In the genomic region with DNA sequence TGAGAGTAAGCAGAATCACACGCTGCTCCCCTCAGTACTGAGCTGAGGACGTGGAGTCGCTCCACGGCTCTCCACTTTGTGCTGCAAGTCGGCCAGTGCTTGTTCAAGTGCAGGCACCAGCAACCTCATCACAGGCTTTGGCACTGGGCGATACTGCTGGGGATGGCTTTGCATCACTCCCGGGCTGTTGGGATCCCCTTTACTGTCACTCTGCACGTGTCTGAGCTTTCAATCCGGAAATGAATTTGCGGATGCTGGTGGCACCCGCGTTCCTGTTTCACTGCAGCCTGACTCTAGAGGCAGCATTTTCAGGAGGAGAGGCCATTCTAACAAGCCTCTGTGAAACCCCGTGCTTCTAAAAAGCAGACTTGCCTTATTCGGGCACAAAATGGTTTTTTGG, we compare ENCODE assay signal across 9 cellular contexts. TPM values are rescaled to one million over a fixed set of nuclear protein-coding genes. Genes with fewer than 3 reads are reported as not detected.
DNase-seq lines count a peak whose midpoint lies in the region; ATAC-seq, FAIRE-seq and TF ChIP-seq lines count a peak whose summit lies in the region.
"Had no signal": no experiment of that assay in that cellular context is flagged by ENCODE, and none has a peak within 500 bp of the region (broad histone marks: within the 10 kb centered on the region; RNA-seq: fewer than 3 reads in every experiment).

No MANE protein-coding gene starts in this region.

- H3K27me3 Mint-ChIP-seq in H9 (ENCODE audit: low read depth), result no peaks in the 10 kb centered on the region
- no peaks in the 10 kb centered on the region for H3K27me3 Mint-ChIP-seq in MCF 10A (ENCODE audit: insufficient read depth, unreplicated experiment)

- peaks cover 42% of the 10 kb centered on the region; the same call in 1 of the 2 replicates for H3K79me2 ChIP-seq in H9 (ENCODE audit: insufficient read depth, low read length)

- H4K20me1 ChIP-seq in H9 (ENCODE audit: control insufficient read depth, insufficient read depth, insufficient read length), result peaks cover 5% of the 10 kb centered on the region

- no peak overlapping the region for H3T11ph ChIP-seq in H9 (ENCODE audit: low read length)

- H3K9me3 Mint-ChIP-seq in H9, result no peaks in the 10 kb centered on the region
- no peaks in the 10 kb centered on the region for H3K9me3 Mint-ChIP-seq in MCF 10A (ENCODE audit: unreplicated experiment)

- TF ChIP-seq CTCF in H9 (conservative IDR thresholded peaks at IDR 0.05) (no peak), MCF 10A (IDR thresholded peaks at IDR 0.05; ENCODE audit: unreplicated experiment) (no peak), lower lobe of right lung (IDR thresholded peaks at IDR 0.05) (no peak)

- H3K4me1 Mint-ChIP-seq in H9, result peaks cover 14 to 25% of the 10 kb centered on the region in 2 experiments
- H3K4me1 Mint-ChIP-seq in MCF 10A (ENCODE audit: insufficient read depth, unreplicated experiment), result peaks cover 10% of the 10 kb centered on the region

- POLR2A ChIA-PET in MCF 10A (lab: Yijun Ruan, JAX), result no interaction called here

- no peak overlapping the region for H3K4ac ChIP-seq in H9 (ENCODE audit: low read depth, low read length)

- intact Hi-C loops in head of caudate nucleus (cut with DNase I) (no loop called here), MCF 10A (cut with micrococcal nuclease) (no loop called here), lower lobe of right lung (cut with DNase I) (no loop called here)

- H3K18ac ChIP-seq in H9 (ENCODE audit: insufficient read length, low read depth, low read length), result no peak overlapping the region

- no peak overlapping the region for H3K4me2 ChIP-seq in H9 (ENCODE audit: insufficient read depth, insufficient read length, low read length)

- no peak overlapping the region for H3K9ac ChIP-seq in H9 (ENCODE audit: extremely low read depth, insufficient read length, low read length)

- H3K9me3 ChIP-seq in H9 (ENCODE audit: control insufficient read depth, low read depth, low read length), result no peaks in the 10 kb centered on the region
- H3K9me3 ChIP-seq in lower lobe of right lung, result no peaks in the 10 kb centered on the region

- H3K56ac ChIP-seq in H9 (ENCODE audit: insufficient read length, low read depth, low read length), result no peak overlapping the region

- no CpG with 5 or more reads among the region's 14 CpGs for WGBS in H9 (ENCODE audit: extremely low coverage, insufficient read length, low lambda C conversion rate)

- H3K36me3 Mint-ChIP-seq in H9 (ENCODE audit: insufficient read depth in 1 of 3, low read depth in 3 of 3) (peaks cover 13 to 29% (median 14%) of the 10 kb centered on the region in 3 experiments), MCF 10A (ENCODE audit: insufficient read depth, unreplicated experiment) (peaks cover 23% of the 10 kb centered on the region)

- H4K5ac ChIP-seq in H9 (ENCODE audit: insufficient read length, low read depth, low read length), result no peak overlapping the region

- no peak overlapping the region for H2BK120ac ChIP-seq in H9 (ENCODE audit: low read depth, low read length, poor library complexity, severe bottlenecking)

- peaks cover 5% of the 10 kb centered on the region for H3K79me1 ChIP-seq in H9 (ENCODE audit: insufficient read depth, low read depth, low read length, poor library complexity, severe bottlenecking)

- H4K8ac ChIP-seq in H9 (replicated peaks; ENCODE audit: insufficient read length, low read depth, low read length), result no peak overlapping the region

- H3K14ac ChIP-seq in H9 (ENCODE audit: insufficient read depth, low read length), result no peak overlapping the region; the same call in 1 of the 2 replicates

- no peak for FAIRE-seq in RCC 7860 (lab: Jason Lieb, UNC)

- H3K27me3 ChIP-seq in H9 (ENCODE audit: insufficient read depth, low read length), result no peaks in the 10 kb centered on the region
- no peaks in the 10 kb centered on the region for H3K27me3 ChIP-seq in lower lobe of right lung (ENCODE audit: low read depth)

- no peak overlapping the region; a peak in 1 of 5 replicates for H3K4me3 Mint-ChIP-seq in H9
- no peak overlapping the region for H3K4me3 Mint-ChIP-seq in MCF 10A (ENCODE audit: unreplicated experiment)

- CTCF ChIA-PET in MCF 10A (lab: Yijun Ruan, JAX), result interaction anchor here (0.7 kb wide), 1 partner anchor 1533 kb away, joined by 6 read pairs; no protein-coding TSS in a partner anchor

- H2AK5ac ChIP-seq in H9 (ENCODE audit: insufficient read length, low read length), result no peak overlapping the region

- no peak overlapping the region for H4K91ac ChIP-seq in H9 (ENCODE audit: insufficient read length, low read depth, low read length)

- no peak overlapping the region for H3K4me3 ChIP-seq in lower lobe of right lung

- no peak overlapping the region for H2BK5ac ChIP-seq in H9 (ENCODE audit: insufficient read length, low read length)

- peaks cover 3% of the 10 kb centered on the region for H3K23me2 ChIP-seq in H9 (ENCODE audit: insufficient read length, low read depth, low read length, poor library complexity, severe bottlenecking)

- no peak overlapping the region for H2BK12ac ChIP-seq in H9 (ENCODE audit: insufficient read length, low read depth, low read length)

- H2BK20ac ChIP-seq in H9 (ENCODE audit: low read depth, low read length, poor library complexity, severe bottlenecking), result no peak overlapping the region

- H3K27ac ChIP-seq in H9 (ENCODE audit: insufficient read length, low read depth, low read length) (no peak overlapping the region), lower lobe of right lung (no peak overlapping the region)
- H3K27ac ChIP-seq: C4-2B had no signal

- H2AFZ ChIP-seq in H9 (ENCODE audit: low read length), result no peak overlapping the region

- BruUV-seq in MCF 10A (replicated peaks; lab: Mats Ljungman, UMichigan), result no TSS peak

- peak; percentile 55 for DNase-seq in AG08396 (ENCODE audit: low spot score)
- no peak for DNase-seq in H9
- DNase-seq in activated CD4-positive, alpha-beta T cell treated with anti-CD3 and anti-CD28 coated beads, Interleukin-2, amount 50 U/mL, for 48 hours, result peak; percentile 29 to 35
- DNase-seq in head of caudate nucleus, result peak in 39 of 42 donors; percentile 8 to 71 (median 46)
- no peak for DNase-seq in MCF 10A (ENCODE audit: unreplicated experiment)
- DNase-seq in lower lobe of right lung, result no peak
- DNase-seq in GM19238 (ENCODE audit: insufficient read length, low spot score), result no peak
- DNase-seq in RCC 7860 (ENCODE audit: low spot score), result no peak

- H3K4me1 ChIP-seq in H9 (ENCODE audit: insufficient read depth, low read length) (no peaks in the 10 kb centered on the region), lower lobe of right lung (peaks cover 29% of the 10 kb centered on the region)

- no peak overlapping the region for H3K23ac ChIP-seq in H9 (ENCODE audit: insufficient read length, low read depth, low read length)

- no peak for ATAC-seq in lower lobe of right lung

- no peak overlapping the region for H2BK15ac ChIP-seq in H9 (ENCODE audit: low read depth, low read length)

- H3K36me3 ChIP-seq in lower lobe of right lung, result peaks cover 13% of the 10 kb centered on the region

- peak overlapping the region in 2 of 3 experiments; percentile 61 to 62; a peak in 3 of 7 replicates for H3K27ac Mint-ChIP-seq in H9
- H3K27ac Mint-ChIP-seq in MCF 10A (ENCODE audit: low read depth, unreplicated experiment), result no peak overlapping the region

RNA-seq across cellular contexts. Expression of a gene that starts 19.1 kb away (rescaled TPM):
- 245 and 261 TPM in 2 replicates for total RNA-seq in H9 (2021)
- 127 and 132 TPM in 2 replicates for total RNA-seq in MCF 10A (2022)
- total RNA-seq in lower lobe of right lung, result 85.0 TPM

RNA-seq across cellular contexts. Expression of a gene that starts 51.3 kb away (rescaled TPM):
- total RNA-seq in H9 (2021) (23.4 and 26.8 TPM in 2 replicates), MCF 10A (2022) (18.3 and 19.3 TPM in 2 replicates), lower lobe of right lung (17.3 TPM)

RNA-seq across cellular contexts. Expression of a gene that starts 51.5 kb away (rescaled TPM):
- total RNA-seq in H9 (2021), result 58.2 and 60.2 TPM in 2 replicates
- total RNA-seq in MCF 10A (2022), result 65.5 and 75.3 TPM in 2 replicates
- 42.2 TPM for total RNA-seq in lower lobe of right lung

Comparison
In these comparisons a context has a peak if more than half of its experiments do, and no peak if none do; other contexts are left out.
1. DNase-seq: peak in AG08396 (single experiment), activated CD4-positive, alpha-beta T cell treated with anti-CD3 and anti-CD28 coated beads, Interleukin-2, amount 50 U/mL, for 48 hours (2 of 2) and head of caudate nucleus (39 of 42); none in H9 (single experiment), MCF 10A (single experiment), lower lobe of right lung (single experiment), GM19238 (single experiment) and RCC 7860 (single experiment).